In genomic region chr3:51995346-51996156, GRCh38 we compare ENCODE assay signal across 8 cellular contexts. TPM values are rescaled to one million over a fixed set of nuclear protein-coding genes. Genes with fewer than 3 reads are reported as not detected.
A peak's percentile ranks its signal among the peaks of the same experiment; 100 is the strongest.
DNase-seq lines count a peak whose midpoint lies in the region; ATAC-seq, FAIRE-seq and TF ChIP-seq lines count a peak whose summit lies in the region.

RPL29 (minus strand) TSS chr3:51995895; CDS start chr3:51995461, 434 bp downstream.

- peak within 1 kb of the TSS; percentile 99 for H3K4me2 ChIP-seq in HepG2 (ENCODE audit: low read depth, low read length)

- FAIRE-seq in HepG2 (lab: Jason Lieb, UNC): peak; percentile 58

- H3K27me3 ChIP-seq in HepG2 (ENCODE audit: control insufficient read depth in 1 of 2, insufficient read depth in 2 of 2, low read length in 2 of 2): no peaks in the 10 kb centered on the region; a peak in 1 of 5 replicates

- H3K4me3 Mint-ChIP-seq in dendritic cell treated with granulocyte-macrophage colony-stimulating factor and Interleukin-4, amounts not matched to agents 40 ng/mL and 50 ng/mL, for 4 days: peak within 1 kb of the TSS; percentile 99

- intact Hi-C loops in dendritic cell treated with granulocyte-macrophage colony-stimulating factor and Interleukin-4, amounts not matched to agents 40 ng/mL and 50 ng/mL, for 4 days (cut with micrococcal nuclease): loop anchor here (1.0 kb wide), 1 partner anchor 53 kb away; the partner anchor contains the start of gene PARP3
- intact Hi-C loops in HepG2 (cut with micrococcal nuclease; ENCODE audit: unreplicated experiment): loop anchor here (2.0 kb wide), 1 partner anchor 53 kb away; the partner anchor contains the start of gene PARP3

- H3K4me3 ChIP-seq in HepG2 (replicated peaks in 1 of 3; ENCODE audit: insufficient read depth in 1 of 3, low read depth in 2 of 3, low read length in 3 of 3): peak within 1 kb of the TSS; percentile 73 to 90 (median 83)

- CTCF ChIA-PET in HepG2 (lab: Yijun Ruan, JAX; ENCODE audit: low intra/inter-chr PET ratio, low total read pairs): interaction anchor here (0.9 kb wide), 1 partner anchor 53 kb away, joined by 3 read pairs; the partner anchor contains the start of genes PARP3 and RRP9

- WGBS in HepG2 (ENCODE audit: low lambda C conversion rate): 1% methylated on average over 29 of the region's 40 CpGs

- in situ Hi-C loops in HepG2 (cut with HindIII; ENCODE audit: extremely low pct_ligation_motif_present, low pct_unique_long_range_greater_than_20kb): no loop called here

- peaks cover 63% of the 10 kb centered on the region for H3K4me1 ChIP-seq in HepG2 (ENCODE audit: insufficient read depth, low read length)

- POLR2A ChIA-PET in HepG2 (lab: Yijun Ruan, JAX): interaction anchor here (0.6 to 7.1 kb wide), 30 partner anchors 9 to 295 kb away, joined by 3 to 187 read pairs (median 4); partner anchors contain the start of genes ABHD14A, ABHD14B, ACY1 and DUSP7

- peaks cover 24% of the 10 kb centered on the region for H3K4me1 Mint-ChIP-seq in dendritic cell treated with granulocyte-macrophage colony-stimulating factor and Interleukin-4, amounts not matched to agents 40 ng/mL and 50 ng/mL, for 4 days (ENCODE audit: low read depth)

- H3K9me3 ChIP-seq in HepG2 (ENCODE audit: low read length): no peaks in the 10 kb centered on the region

- BruUV-seq in HepG2 (replicated peaks; lab: Mats Ljungman, UMichigan): no TSS peak

- peak within 1 kb of the TSS; percentile 92 for H3K27ac Mint-ChIP-seq in dendritic cell treated with granulocyte-macrophage colony-stimulating factor and Interleukin-4, amounts not matched to agents 40 ng/mL and 50 ng/mL, for 4 days

- TF ChIP-seq RAD21 in HepG2 (CRISPR knock-in tag; IDR thresholded peaks at IDR 0.05): peak; percentile 29; the same call in 1 of the 2 replicates

- H3K36me3 ChIP-seq in HepG2 (replicated peaks in 1 of 2; ENCODE audit: control insufficient read depth in 1 of 2, insufficient read depth in 2 of 2, low read length in 2 of 2): peaks cover 8 to 18% of the 10 kb centered on the region in 2 experiments

- peak; percentile 94 to 95 for TF ChIP-seq POLR2A in HepG2 (IDR thresholded peaks at IDR 0.05; ENCODE audit: insufficient read depth in 1 of 2, low read depth in 2 of 2, low read length in 2 of 2)

- H3K27ac ChIP-seq in HepG2 (ENCODE audit: extremely low read length, insufficient read depth, low read length): peak within 1 kb of the TSS; percentile 87

- peaks cover 3% of the 10 kb centered on the region; the same call in 1 of the 2 replicates for H4K20me1 ChIP-seq in HepG2 (ENCODE audit: insufficient read depth, low read length)

- H3K9me3 Mint-ChIP-seq in dendritic cell treated with granulocyte-macrophage colony-stimulating factor and Interleukin-4, amounts not matched to agents 40 ng/mL and 50 ng/mL, for 4 days: no peaks in the 10 kb centered on the region

- H3K79me2 ChIP-seq in HepG2 (ENCODE audit: insufficient read depth, low read length): peaks cover 21% of the 10 kb centered on the region

- H3K9ac ChIP-seq in HepG2 (ENCODE audit: insufficient read depth, low read depth, low read length): peak within 1 kb of the TSS; percentile 95

- TF ChIP-seq EP300 in HepG2 (IDR thresholded peaks at IDR 0.05; ENCODE audit: low read depth in 2 of 2, low read length in 2 of 2) (peak; percentile 32 to 50; a peak in 2 of 4 replicates), HepG2 (CRISPR knock-in tag; IDR thresholded peaks at IDR 0.05; ENCODE audit: borderline replicate concordance) (peak; percentile 61; the same call in 1 of the 2 replicates)

- H3K36me3 Mint-ChIP-seq in dendritic cell treated with granulocyte-macrophage colony-stimulating factor and Interleukin-4, amounts not matched to agents 40 ng/mL and 50 ng/mL, for 4 days (ENCODE audit: low read depth): peaks cover 54% of the 10 kb centered on the region

- ATAC-seq in GM19328 (IDR thresholded peaks at IDR 0.05; ENCODE audit: unreplicated experiment) (peak; percentile 82), HG03520 (IDR thresholded peaks at IDR 0.05; ENCODE audit: unreplicated experiment) (peak; percentile 66), HepG2 (peak; percentile 79)

- peak; percentile 49 for TF ChIP-seq CTCF in HepG2 (CRISPR knock-in tag; IDR thresholded peaks at IDR 0.05)

- peak within 1 kb of the TSS; percentile 70 for H2AFZ ChIP-seq in HepG2 (ENCODE audit: low read length)

- H3K27me3 Mint-ChIP-seq in dendritic cell treated with granulocyte-macrophage colony-stimulating factor and Interleukin-4, amounts not matched to agents 40 ng/mL and 50 ng/mL, for 4 days: peaks cover 9% of the 10 kb centered on the region

- DNase-seq in C1 segment of cervical spinal cord (lab: John Stamatoyannopoulos, UW) (peak in 13 of 14 donors; percentile 47 to 90 (median 85)), NCI-H748 treated with DMSO at 0.1 percent for 48 hours (lab: John Stamatoyannopoulos, UW) (peak; percentile 88), HepG2 (ENCODE audit: low spot score) (peak; percentile 87)
- DNase-seq in activated CD4-positive, alpha-beta T cell treated with anti-CD3 and anti-CD28 coated beads, Interleukin-2, amount 50 U/mL, for 1 hour: peak; percentile 91
- DNase-seq in stimulated activated CD4-positive, alpha-beta T cell treated with anti-CD3 and anti-CD28 coated beads, Interleukin-2, amount 100 ng/mL, for 48 hours: peak; percentile 85 to 88

TF ChIP-seq in HepG2, 621 proteins besides CTCF, POLR2A, EP300 and RAD21 (continues in another document):
- TF ChIP-seq ZNF780A (CRISPR knock-in tag; IDR thresholded peaks at IDR 0.05) (peak; percentile 56; the same call in 1 of the 2 replicates), AKNA (CRISPR knock-in tag; IDR thresholded peaks at IDR 0.05; ENCODE audit: borderline replicate concordance) (0 out of 2 replicates have a peak, but pooled peaks have one; percentile 49), POLR2AphosphoS2 (IDR thresholded peaks at IDR 0.05; ENCODE audit: low read depth, low read length) (peak; percentile 86; the same call in 1 of the 2 replicates), KDM3A (CRISPR knock-in tag; IDR thresholded peaks at IDR 0.05; ENCODE audit: low read depth) (peak; percentile 83), DNMT3B (CRISPR knock-in tag; conservative IDR thresholded peaks at IDR 0.05) (peak; percentile 89; the same call in 1 of the 2 replicates), ZC3H13 (CRISPR knock-in tag; IDR thresholded peaks at IDR 0.05) (peak; percentile 92), ZMAT3 (CRISPR knock-in tag; conservative IDR thresholded peaks at IDR 0.05) (peak; percentile 89; the same call in 1 of the 2 replicates)

RNA-seq across cellular contexts. Expression of gene RPL29, which starts in this region (rescaled TPM):
- 1,348 and 1,507 TPM in 2 replicates for total RNA-seq in HepG2 (2016; rRNA removed; fragmentation: Illumina TruSeq; extraction: Trizol)
- 2,410 and 2,561 TPM in 2 replicates for total RNA-seq in HepG2 (2016; cell fraction: cytosol; rRNA removed; fragmentation: Illumina TruSeq; extraction: Trizol; ENCODE audit: low read depth)
- total RNA-seq in HepG2 (2016; cell fraction: insoluble cytoplasmic fraction; rRNA removed; fragmentation: Illumina TruSeq; extraction: Trizol): 1,336 and 1,557 TPM in 2 replicates
- total RNA-seq in HepG2 (2016; cell fraction: membrane; rRNA removed; fragmentation: Illumina TruSeq; extraction: Trizol): 3,125 and 3,259 TPM in 2 replicates
- total RNA-seq in HepG2 (2016; cell fraction: nucleus; rRNA removed; fragmentation: Illumina TruSeq; extraction: Trizol): 561 and 582 TPM in 2 replicates
- polyA plus RNA-seq in HepG2 (2011; rRNA removed): 2,212 and 2,263 TPM in 2 replicates
- polyA plus RNA-seq in HepG2 (2011; cell fraction: cytosol; rRNA removed): 3,529 and 3,773 TPM in 2 replicates
- 1,156 and 1,364 TPM in 2 replicates for polyA plus RNA-seq in HepG2 (2011; cell fraction: nucleus; rRNA removed)
- 2,468 and 3,197 TPM in 2 replicates for polyA plus RNA-seq in HepG2 (2012)
- 3,334 and 3,729 TPM in 2 replicates for polyA plus RNA-seq in HepG2 (2016; cell fraction: cytosol; fragmentation: Illumina TruSeq; extraction: Trizol; ENCODE audit: low read depth)
- 2,145 and 2,237 TPM in 2 replicates for polyA plus RNA-seq in HepG2 (2016; cell fraction: insoluble cytoplasmic fraction; fragmentation: Illumina TruSeq; extraction: Trizol; ENCODE audit: low read depth)
- 4,346 and 4,410 TPM in 2 replicates for polyA plus RNA-seq in HepG2 (2016; cell fraction: membrane; fragmentation: Illumina TruSeq; extraction: Trizol; ENCODE audit: low read depth)
- 1,173 and 1,267 TPM in 2 replicates for polyA plus RNA-seq in HepG2 (2016; cell fraction: nucleus; fragmentation: Illumina TruSeq; extraction: Trizol; ENCODE audit: insufficient read depth, low read depth)
- polyA minus RNA-seq in HepG2 (2011; rRNA and poly(A)+ RNA removed; ENCODE audit: low replicate concordance): 1,196 and 1,308 TPM in 2 replicates
- polyA minus RNA-seq in HepG2 (2011; cell fraction: cytosol; rRNA and poly(A)+ RNA removed): 819 and 837 TPM in 2 replicates
- polyA minus RNA-seq in HepG2 (2011; cell fraction: nucleus; rRNA and poly(A)+ RNA removed): 324 and 432 TPM in 2 replicates

Comparison
In these comparisons a context has a peak if more than half of its experiments do, and no peak if none do; other contexts are left out.
1. Peak in every context shown above with its lines: DNase-seq, ATAC-seq, H3K4me3 ChIP-seq and H3K27ac ChIP-seq.